ENCODE assay signal across 20 cellular contexts in genomic region chr9:86924206-86924605, GRCh38.
"Had no signal": no experiment of that assay in that cellular context is flagged by ENCODE, and none has a peak within 500 bp of the region (broad histone marks: within the 10 kb centered on the region; RNA-seq: fewer than 3 reads in every experiment).

No MANE protein-coding gene starts in this region.

- H3K9me3 ChIP-seq: colonic mucosa, sigmoid colon, spleen, testis had no signal

- H3K4me3 ChIP-seq: colonic mucosa, sigmoid colon, spleen, testis had no signal

- H3K36me3 ChIP-seq: brain microvascular endothelial cell, colonic mucosa, sigmoid colon, spleen had no signal

- H3K9me3 Mint-ChIP-seq: activated CD8-positive, alpha-beta T cell treated with anti-CD3 and anti-CD28 coated beads for 36 hours; activated naive CD8-positive, alpha-beta T cell treated with anti-CD3 and anti-CD28 coated beads, Interleukin-2, amount 10 ng/mL, durations not matched to agents 7 days and 5 days; activated T-helper 17 cell treated with anti-CD3 and anti-CD28 coated beads, Interleukin-2, amount 50 U/mL, for 72 hours; central memory CD8-positive, alpha-beta T cell; natural killer cell treated with Interleukin-12 subunit alpha and Interleukin-12 subunit beta and Interleukin-15 and Interleukin-18, amount 100 ng/mL, for 72 hours; stimulated activated memory B cell treated with anti-CD40 and anti-IgM and Interleukin-4, amounts not matched to agents 10 μg/mL and 1 μg/mL and 100 μg/mL, for 72 hours; type B pancreatic cell had no signal

- H3K27ac ChIP-seq: brain microvascular endothelial cell, colonic mucosa, sigmoid colon, spleen, testis had no signal

- H3K27me3 ChIP-seq: brain microvascular endothelial cell, colonic mucosa, sigmoid colon, testis had no signal

- DNase-seq: activated CD4-positive, alpha-beta T cell treated with anti-CD3 and anti-CD28 coated beads for 48 hours; activated CD4-positive, CD25-positive, alpha-beta regulatory T cell; activated CD8-positive, alpha-beta T cell treated with anti-CD3 and anti-CD28 coated beads for 36 hours; activated naive CD4-positive, alpha-beta T cell; activated naive CD8-positive, alpha-beta T cell treated with anti-CD3 and anti-CD28 coated beads, Interleukin-2, amount 10 ng/mL, durations not matched to agents 7 days and 5 days; activated T-cell treated with anti-CD3 and anti-CD28 coated beads, Interleukin-2, amount 50 U/mL, for 1 hour; anterior cingulate cortex; brain microvascular endothelial cell; colonic mucosa; sigmoid colon; spleen; stimulated activated CD4-positive, alpha-beta T cell treated with anti-CD3 and anti-CD28 coated beads, Interleukin-4, amount 100 ng/mL, for 4 hours; T-helper 1 cell; T-helper 9 cell; testis had no signal

- H3K36me3 Mint-ChIP-seq: activated naive CD8-positive, alpha-beta T cell treated with anti-CD3 and anti-CD28 coated beads, Interleukin-2, amount 10 ng/mL, durations not matched to agents 7 days and 5 days; natural killer cell treated with Interleukin-12 subunit alpha and Interleukin-12 subunit beta and Interleukin-15 and Interleukin-18, amount 100 ng/mL, for 72 hours; stimulated activated memory B cell treated with anti-CD40 and anti-IgM and Interleukin-4, amounts not matched to agents 10 μg/mL and 1 μg/mL and 100 μg/mL, for 72 hours; type B pancreatic cell had no signal

- H3K4me1 ChIP-seq: colonic mucosa, sigmoid colon, spleen, testis had no signal

- H3K4me3 Mint-ChIP-seq: activated CD8-positive, alpha-beta T cell treated with anti-CD3 and anti-CD28 coated beads for 36 hours; activated naive CD8-positive, alpha-beta T cell treated with anti-CD3 and anti-CD28 coated beads, Interleukin-2, amount 10 ng/mL, durations not matched to agents 7 days and 5 days; activated T-helper 17 cell treated with anti-CD3 and anti-CD28 coated beads, Interleukin-2, amount 50 U/mL, for 72 hours; central memory CD8-positive, alpha-beta T cell; natural killer cell treated with Interleukin-12 subunit alpha and Interleukin-12 subunit beta and Interleukin-15 and Interleukin-18, amount 100 ng/mL, for 72 hours; stimulated activated memory B cell treated with anti-CD40 and anti-IgM and Interleukin-4, amounts not matched to agents 10 μg/mL and 1 μg/mL and 100 μg/mL, for 72 hours; type B pancreatic cell had no signal

- H3K27ac Mint-ChIP-seq: activated CD8-positive, alpha-beta T cell treated with anti-CD3 and anti-CD28 coated beads for 36 hours; activated naive CD8-positive, alpha-beta T cell treated with anti-CD3 and anti-CD28 coated beads, Interleukin-2, amount 10 ng/mL, durations not matched to agents 7 days and 5 days; activated T-helper 17 cell treated with anti-CD3 and anti-CD28 coated beads, Interleukin-2, amount 50 U/mL, for 72 hours; natural killer cell treated with Interleukin-12 subunit alpha and Interleukin-12 subunit beta and Interleukin-15 and Interleukin-18, amount 100 ng/mL, for 72 hours; stimulated activated memory B cell treated with anti-CD40 and anti-IgM and Interleukin-4, amounts not matched to agents 10 μg/mL and 1 μg/mL and 100 μg/mL, for 72 hours; type B pancreatic cell had no signal

- H3K4me1 Mint-ChIP-seq: activated naive CD8-positive, alpha-beta T cell treated with anti-CD3 and anti-CD28 coated beads, Interleukin-2, amount 10 ng/mL, durations not matched to agents 7 days and 5 days; activated T-helper 17 cell treated with anti-CD3 and anti-CD28 coated beads, Interleukin-2, amount 50 U/mL, for 72 hours; central memory CD8-positive, alpha-beta T cell; stimulated activated memory B cell treated with anti-CD40 and anti-IgM and Interleukin-4, amounts not matched to agents 10 μg/mL and 1 μg/mL and 100 μg/mL, for 72 hours had no signal
